ENCODE assay signal across 20 cellular contexts in the genomic region with DNA sequence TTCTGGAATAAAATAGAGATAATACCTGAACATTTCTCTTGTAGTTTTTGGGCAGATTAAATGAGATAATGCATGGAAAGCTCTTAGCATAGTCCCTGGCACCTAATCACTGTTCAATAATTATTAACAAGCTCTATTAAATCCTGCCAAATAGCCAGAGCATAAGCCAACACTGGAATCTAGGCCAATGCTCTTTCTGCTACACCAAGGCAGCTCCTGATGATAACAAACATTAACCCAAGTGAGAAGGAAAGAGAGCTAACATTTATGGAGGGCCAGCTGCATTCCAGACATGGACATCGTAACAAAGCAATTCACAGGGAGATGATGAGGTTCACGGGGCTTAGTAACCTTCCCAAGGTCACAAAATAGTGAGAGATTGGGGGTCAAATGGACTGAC. TPM values are rescaled to one million over a fixed set of nuclear protein-coding genes. Genes with fewer than 3 reads are reported as not detected.
DNase-seq lines count a peak whose midpoint lies in the region; ATAC-seq and TF ChIP-seq lines count a peak whose summit lies in the region.
"Had no signal": no experiment of that assay in that cellular context is flagged by ENCODE, and none has a peak within 500 bp of the region (broad histone marks: within the 10 kb centered on the region; RNA-seq: fewer than 3 reads in every experiment).

No MANE protein-coding gene starts in this region.

- TF ChIP-seq CTCF in stomach (IDR thresholded peaks at IDR 0.05): no peak
- TF ChIP-seq CTCF in nephron progenitor cell (IDR thresholded peaks at IDR 0.05): no peak
- TF ChIP-seq CTCF in WTC11 (IDR thresholded peaks at IDR 0.05): no peak

- no peaks in the 10 kb centered on the region for H3K36me3 Mint-ChIP-seq in activated naive CD4-positive, alpha-beta T cell treated with anti-CD3 and anti-CD28 coated beads for 36 hours (ENCODE audit: low read depth)
- H3K36me3 Mint-ChIP-seq in nephron progenitor cell (ENCODE audit: low read depth): peaks cover 44% of the 10 kb centered on the region
- H3K36me3 Mint-ChIP-seq in WTC11: peaks cover 33% of the 10 kb centered on the region

- no peak for TF ChIP-seq POLR2A in stomach (IDR thresholded peaks at IDR 0.05)

- no peak overlapping the region for H3K4me3 ChIP-seq in stomach
- H3K4me3 ChIP-seq: GM23338, K562 had no signal

- DNase-seq in Caki2 (ENCODE audit: low read depth) (peak; percentile 34), caudate nucleus (lab: John Stamatoyannopoulos, UW) (no peak), left lobe of liver (ENCODE audit: low spot score) (no peak), stomach (peak; percentile 41), nephron progenitor cell (no peak), WTC11 (ENCODE audit: low spot score) (no peak)
- DNase-seq in activated naive CD4-positive, alpha-beta T cell treated with anti-CD3 and anti-CD28 coated beads for 36 hours: no peak
- DNase-seq in activated CD4-positive, CD25-positive, alpha-beta regulatory T cell treated with anti-CD3 and anti-CD28 coated beads, Interleukin-2, amount 50 U/mL, for 72 hours: no peak
- DNase-seq: C1 segment of cervical spinal cord; CD8-positive, alpha-beta memory T cell; NCI-H1694 treated with DMSO at 0.1 percent for 48 hours; NCI-H2227 treated with DMSO at 0.1 percent for 48 hours; NCI-H524; NCI-H82; OCI-M1; RPMI8226; SHP77 treated with DMSO at 0.1 percent for 48 hours had no signal

- H3K27me3 ChIP-seq in stomach: no peaks in the 10 kb centered on the region

- no peaks in the 10 kb centered on the region for H3K4me1 Mint-ChIP-seq in activated naive CD4-positive, alpha-beta T cell treated with anti-CD3 and anti-CD28 coated beads for 36 hours (ENCODE audit: low read depth)
- H3K4me1 Mint-ChIP-seq in nephron progenitor cell (peaks cover 18% of the 10 kb centered on the region), WTC11 (peaks cover 21% of the 10 kb centered on the region)
- H3K4me1 Mint-ChIP-seq: CD8-positive, alpha-beta memory T cell had no signal

- peaks cover 5% of the 10 kb centered on the region for H3K27me3 Mint-ChIP-seq in activated naive CD4-positive, alpha-beta T cell treated with anti-CD3 and anti-CD28 coated beads for 36 hours (ENCODE audit: low read depth)
- H3K27me3 Mint-ChIP-seq in nephron progenitor cell (ENCODE audit: low read depth, poor library complexity) (peaks cover 2% of the 10 kb centered on the region), WTC11 (ENCODE audit: low read depth) (no peaks in the 10 kb centered on the region)

- intact Hi-C loops in stomach (cut with DNase I; ENCODE audit: low total_unique reads): no loop called here
- intact Hi-C loops in activated naive CD4-positive, alpha-beta T cell treated with anti-CD3 and anti-CD28 coated beads for 36 hours (cut with micrococcal nuclease): no loop called here

- TF ChIP-seq EP300 in stomach (IDR thresholded peaks at IDR 0.05): no peak

- H3K9me3 ChIP-seq in stomach: no peaks in the 10 kb centered on the region

- H3K9me3 Mint-ChIP-seq in activated naive CD4-positive, alpha-beta T cell treated with anti-CD3 and anti-CD28 coated beads for 36 hours: no peaks in the 10 kb centered on the region
- no peaks in the 10 kb centered on the region for H3K9me3 Mint-ChIP-seq in nephron progenitor cell
- peaks cover 6% of the 10 kb centered on the region for H3K9me3 Mint-ChIP-seq in WTC11
- H3K9me3 Mint-ChIP-seq: CD8-positive, alpha-beta memory T cell; GM23338 had no signal

- no peak overlapping the region for H3K4me3 Mint-ChIP-seq in activated naive CD4-positive, alpha-beta T cell treated with anti-CD3 and anti-CD28 coated beads for 36 hours
- H3K4me3 Mint-ChIP-seq in nephron progenitor cell (no peak overlapping the region), WTC11 (no peak overlapping the region)
- H3K4me3 Mint-ChIP-seq: CD8-positive, alpha-beta memory T cell; GM23338 had no signal

- H3K36me3 ChIP-seq in stomach: peaks cover 7 to 48% (median 29%) of the 10 kb centered on the region in 4 donors

- H3K4me1 ChIP-seq in stomach: peaks cover 26 to 52% (median 39%) of the 10 kb centered on the region in 4 donors

- in situ Hi-C loops in Caki2 (cut with HindIII; ENCODE audit: low pct_unique_long_range_greater_than_20kb, low sequenced_read_pairs): no loop called here

- H3K27ac Mint-ChIP-seq in activated naive CD4-positive, alpha-beta T cell treated with anti-CD3 and anti-CD28 coated beads for 36 hours: no peak overlapping the region
- no peak overlapping the region for H3K27ac Mint-ChIP-seq in nephron progenitor cell
- no peak overlapping the region for H3K27ac Mint-ChIP-seq in WTC11
- H3K27ac Mint-ChIP-seq: CD8-positive, alpha-beta memory T cell; GM23338 had no signal

- ATAC-seq in left lobe of liver (peak; percentile 79), WTC11 (no peak)
- ATAC-seq: GM23338, HCT116, K562 had no signal

- CTCF ChIA-PET in activated naive CD4-positive, alpha-beta T cell treated with anti-CD3 and anti-CD28 coated beads for 36 hours (lab: Charles Lee): interaction anchor here (0.6 to 2.1 kb wide), 2 partner anchors 19 to 1313 kb away, joined by 3 to 9 read pairs; no protein-coding TSS in a partner anchor
- CTCF ChIA-PET in WTC11 (lab: Charles Lee): no interaction called here

- H3K27ac ChIP-seq in caudate nucleus (ENCODE audit: low read depth, low read length) (peak overlapping the region; percentile 61), stomach (peak overlapping the region in 4 of 5 donors; percentile 38 to 59 (median 44))

- WGBS in stomach, 5 donors: 11 to 35% (median 22%) methylated on average over 2 of the region's 2 CpGs

- POLR2A ChIA-PET in WTC11 (lab: Charles Lee): no interaction called here

TF ChIP-seq in WTC11, 78 proteins besides CTCF, POLR2A, EP300 and RAD21 (continues in another document):
- TF ChIP-seq GTF2I (CRISPR knock-in tag; conservative IDR thresholded peaks at IDR 0.05) (no peak), ZNF671 (CRISPR knock-in tag; IDR thresholded peaks at IDR 0.05) (no peak), MLX (CRISPR knock-in tag; IDR thresholded peaks at IDR 0.05) (no peak), GABPB1 (CRISPR knock-in tag; IDR thresholded peaks at IDR 0.05) (no peak), EMX1 (CRISPR knock-in tag; IDR thresholded peaks at IDR 0.05) (no peak), ZNF317 (CRISPR knock-in tag; IDR thresholded peaks at IDR 0.05; ENCODE audit: borderline replicate concordance, low read depth) (no peak)
- TF ChIP-seq, protein P1, sequence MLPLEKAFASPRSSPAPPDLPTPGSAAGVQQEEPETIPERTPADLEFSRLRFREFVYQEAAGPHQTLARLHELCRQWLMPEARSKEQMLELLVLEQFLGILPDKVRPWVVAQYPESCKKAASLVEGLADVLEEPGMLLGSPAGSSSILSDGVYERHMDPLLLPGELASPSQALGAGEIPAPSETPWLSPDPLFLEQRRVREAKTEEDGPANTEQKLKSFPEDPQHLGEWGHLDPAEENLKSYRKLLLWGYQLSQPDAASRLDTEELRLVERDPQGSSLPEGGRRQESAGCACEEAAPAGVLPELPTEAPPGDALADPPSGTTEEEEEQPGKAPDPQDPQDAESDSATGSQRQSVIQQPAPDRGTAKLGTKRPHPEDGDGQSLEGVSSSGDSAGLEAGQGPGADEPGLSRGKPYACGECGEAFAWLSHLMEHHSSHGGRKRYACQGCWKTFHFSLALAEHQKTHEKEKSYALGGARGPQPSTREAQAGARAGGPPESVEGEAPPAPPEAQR (CRISPR knock-in tag; IDR thresholded peaks at IDR 0.05): no peak
- TF ChIP-seq, protein P2, sequence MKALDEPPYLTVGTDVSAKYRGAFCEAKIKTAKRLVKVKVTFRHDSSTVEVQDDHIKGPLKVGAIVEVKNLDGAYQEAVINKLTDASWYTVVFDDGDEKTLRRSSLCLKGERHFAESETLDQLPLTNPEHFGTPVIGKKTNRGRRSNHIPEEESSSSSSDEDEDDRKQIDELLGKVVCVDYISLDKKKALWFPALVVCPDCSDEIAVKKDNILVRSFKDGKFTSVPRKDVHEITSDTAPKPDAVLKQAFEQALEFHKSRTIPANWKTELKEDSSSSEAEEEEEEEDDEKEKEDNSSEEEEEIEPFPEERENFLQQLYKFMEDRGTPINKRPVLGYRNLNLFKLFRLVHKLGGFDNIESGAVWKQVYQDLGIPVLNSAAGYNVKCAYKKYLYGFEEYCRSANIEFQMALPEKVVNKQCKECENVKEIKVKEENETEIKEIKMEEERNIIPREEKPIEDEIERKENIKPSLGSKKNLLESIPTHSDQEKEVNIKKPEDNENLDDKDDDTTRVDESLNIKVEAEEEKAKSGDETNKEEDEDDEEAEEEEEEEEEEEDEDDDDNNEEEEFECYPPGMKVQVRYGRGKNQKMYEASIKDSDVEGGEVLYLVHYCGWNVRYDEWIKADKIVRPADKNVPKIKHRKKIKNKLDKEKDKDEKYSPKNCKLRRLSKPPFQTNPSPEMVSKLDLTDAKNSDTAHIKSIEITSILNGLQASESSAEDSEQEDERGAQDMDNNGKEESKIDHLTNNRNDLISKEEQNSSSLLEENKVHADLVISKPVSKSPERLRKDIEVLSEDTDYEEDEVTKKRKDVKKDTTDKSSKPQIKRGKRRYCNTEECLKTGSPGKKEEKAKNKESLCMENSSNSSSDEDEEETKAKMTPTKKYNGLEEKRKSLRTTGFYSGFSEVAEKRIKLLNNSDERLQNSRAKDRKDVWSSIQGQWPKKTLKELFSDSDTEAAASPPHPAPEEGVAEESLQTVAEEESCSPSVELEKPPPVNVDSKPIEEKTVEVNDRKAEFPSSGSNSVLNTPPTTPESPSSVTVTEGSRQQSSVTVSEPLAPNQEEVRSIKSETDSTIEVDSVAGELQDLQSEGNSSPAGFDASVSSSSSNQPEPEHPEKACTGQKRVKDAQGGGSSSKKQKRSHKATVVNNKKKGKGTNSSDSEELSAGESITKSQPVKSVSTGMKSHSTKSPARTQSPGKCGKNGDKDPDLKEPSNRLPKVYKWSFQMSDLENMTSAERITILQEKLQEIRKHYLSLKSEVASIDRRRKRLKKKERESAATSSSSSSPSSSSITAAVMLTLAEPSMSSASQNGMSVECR (CRISPR knock-in tag; IDR thresholded peaks at IDR 0.05; ENCODE audit: borderline replicate concordance): no peak
- TF ChIP-seq, protein P3, sequence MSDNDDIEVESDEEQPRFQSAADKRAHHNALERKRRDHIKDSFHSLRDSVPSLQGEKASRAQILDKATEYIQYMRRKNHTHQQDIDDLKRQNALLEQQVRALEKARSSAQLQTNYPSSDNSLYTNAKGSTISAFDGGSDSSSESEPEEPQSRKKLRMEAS (CRISPR knock-in tag; IDR thresholded peaks at IDR 0.05): no peak

RNA-seq across cellular contexts. Expression of gene LARP6, which starts 23.3 kb away (rescaled TPM):
- total RNA-seq in Caki2 (2014; rRNA removed; shearing (Covaris generic); ENCODE audit: low replicate concordance): 35.4 and 41.0 TPM in 2 replicates
- 1.9 TPM for total RNA-seq in left lobe of liver
- total RNA-seq in stomach: 100 to 1,000 TPM in 1 of 5 donors, 10 to 100 TPM in 3, 1 to 10 TPM in 1; 9.8 to 127 (median 13.2) TPM
- 10 to 100 TPM; 12.7 to 34.6 (median 27.2) TPM for polyA plus RNA-seq in stomach
- total RNA-seq in activated naive CD4-positive, alpha-beta T cell treated with anti-CD3 and anti-CD28 coated beads for 36 hours: not detected
- 14.7 to 17.5 TPM (median 15.2 TPM) in 3 replicates for total RNA-seq in WTC11 (2021)
- total RNA-seq: K562 had no signal
- polyA plus RNA-seq: K562 had no signal

Comparison
In these comparisons a context has a peak if more than half of its experiments do, and no peak if none do; other contexts are left out.
1. DNase-seq: peak in Caki2 (single experiment) and stomach (single experiment); none in caudate nucleus (0 of 61), left lobe of liver (single experiment), activated naive CD4-positive, alpha-beta T cell treated with anti-CD3 and anti-CD28 coated beads for 36 hours (single experiment), activated CD4-positive, CD25-positive, alpha-beta regulatory T cell treated with anti-CD3 and anti-CD28 coated beads, Interleukin-2, amount 50 U/mL, for 72 hours (single experiment), nephron progenitor cell (single experiment) and WTC11 (single experiment).